In genomic region chr19:966481-967088, GRCh38 we compare ENCODE assay signal across 1 cellular context.
TF ChIP-seq lines count a peak whose summit lies in the region.

No MANE protein-coding gene starts in this region.

TF ChIP-seq in HepG2, 621 proteins besides CTCF, POLR2A, EP300 and RAD21:
- 0 out of 2 replicates have a peak, but pooled peaks have one; percentile 6 for TF ChIP-seq STAG1 (CRISPR knock-in tag; IDR thresholded peaks at IDR 0.05)
- peak; percentile 94 for TF ChIP-seq ZBTB33 (CRISPR knock-in tag; IDR thresholded peaks at IDR 0.05)
- TF ChIP-seq ZBTB4 (CRISPR knock-in tag; IDR thresholded peaks at IDR 0.05; ENCODE audit: borderline replicate concordance), result no peak
- TF ChIP-seq AGO2 (optimal IDR thresholded peaks at IDR 0.05; ENCODE audit: low read depth, low read length), result peak; percentile 97
- TF ChIP-seq REL (CRISPR knock-in tag; conservative IDR thresholded peaks at IDR 0.05), result no peak
- TF ChIP-seq ZNF768 (CRISPR knock-in tag; IDR thresholded peaks at IDR 0.05), result peak; percentile 68; the same call in 1 of the 2 replicates
- TF ChIP-seq RBFOX2 (IDR thresholded peaks at IDR 0.05; ENCODE audit: low read depth, low read length), result peak; percentile 65
- TF ChIP-seq CEBPG (CRISPR knock-in tag; IDR thresholded peaks at IDR 0.05), result 0 out of 2 replicates have a peak, but pooled peaks have one; percentile 10
- peak; percentile 48 for TF ChIP-seq ZNF687 (CRISPR knock-in tag; IDR thresholded peaks at IDR 0.05)
